In the genomic region with DNA sequence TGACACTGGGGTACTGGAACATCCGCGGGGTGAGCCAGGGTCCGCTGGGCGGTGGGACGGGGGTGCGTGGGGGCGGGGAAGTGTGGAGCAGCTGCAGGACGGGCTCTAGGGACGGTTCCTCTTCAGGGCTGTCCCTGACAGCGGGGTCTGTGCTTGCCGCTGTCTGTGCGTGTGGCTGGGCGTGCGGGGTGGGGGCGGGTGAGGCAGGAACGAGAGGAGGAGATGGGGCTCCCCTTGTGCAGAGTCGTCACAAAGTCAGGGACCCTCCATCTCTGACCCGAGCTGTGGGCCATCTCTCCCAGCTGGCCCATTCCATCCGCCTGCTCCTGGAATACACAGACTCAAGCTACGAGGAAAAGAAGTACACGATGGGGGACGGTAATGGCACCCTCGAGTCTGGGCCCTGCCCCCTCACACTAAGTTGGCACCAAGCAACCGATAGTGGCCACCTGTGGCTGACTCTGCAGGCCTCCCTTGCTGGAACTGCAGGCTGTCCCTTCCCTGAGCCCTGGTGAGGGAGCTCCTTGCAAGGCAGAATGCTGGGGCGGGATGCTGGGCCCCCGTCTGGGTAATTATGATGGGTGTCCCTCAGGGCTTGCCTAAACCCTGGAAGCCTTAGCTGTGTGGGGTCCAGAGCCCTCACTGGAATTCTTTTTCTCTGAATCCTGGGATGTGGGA, we compare ENCODE assay signal across 7 cellular contexts. TPM values are rescaled to one million over a fixed set of nuclear protein-coding genes. Genes with fewer than 3 reads are reported as not detected.
DNase-seq lines count a peak whose midpoint lies in the region; ATAC-seq, FAIRE-seq and TF ChIP-seq lines count a peak whose summit lies in the region.
"Had no signal": no experiment of that assay in that cellular context is flagged by ENCODE, and none has a peak within 500 bp of the region (broad histone marks: within the 10 kb centered on the region; RNA-seq: fewer than 3 reads in every experiment).

No MANE protein-coding gene starts in this region.

- no peak overlapping the region for H3T11ph ChIP-seq in H9 (ENCODE audit: low read length)

- H3K36me3 ChIP-seq in pancreas = no peaks in the 10 kb centered on the region

- H3K4ac ChIP-seq in H9 (ENCODE audit: low read depth, low read length) = no peak overlapping the region

- H3K27ac ChIP-seq in H9 (ENCODE audit: insufficient read length, low read depth, low read length) = no peak overlapping the region
- no peak overlapping the region for H3K27ac ChIP-seq in pancreas

- H4K20me1 ChIP-seq in H9 (ENCODE audit: control insufficient read depth, insufficient read depth, insufficient read length) = no peaks in the 10 kb centered on the region

- H3K4me3 Mint-ChIP-seq in H9 = peak overlapping the region; percentile 71 to 77
- peak overlapping the region; percentile 58 for H3K4me3 Mint-ChIP-seq in dendritic cell treated with granulocyte-macrophage colony-stimulating factor and Interleukin-4, amounts not matched to agents 40 ng/mL and 50 ng/mL, for 4 days

- peaks cover 3% of the 10 kb centered on the region for H3K23me2 ChIP-seq in H9 (ENCODE audit: insufficient read length, low read depth, low read length, poor library complexity, severe bottlenecking)

- H2BK120ac ChIP-seq in H9 (ENCODE audit: low read depth, low read length, poor library complexity, severe bottlenecking) = no peak overlapping the region

- H3K4me1 ChIP-seq in H9 (ENCODE audit: insufficient read depth, low read length) (no peaks in the 10 kb centered on the region), pancreas (peaks cover 0 to 3% (median 0%) of the 10 kb centered on the region in 3 donors)

- no peak overlapping the region for H4K5ac ChIP-seq in H9 (ENCODE audit: insufficient read length, low read depth, low read length)

- H2BK20ac ChIP-seq in H9 (ENCODE audit: low read depth, low read length, poor library complexity, severe bottlenecking) = no peak overlapping the region

- no peak overlapping the region for H3K9ac ChIP-seq in H9 (ENCODE audit: extremely low read depth, insufficient read length, low read length)

- H3K79me1 ChIP-seq in H9 (ENCODE audit: insufficient read depth, low read depth, low read length, poor library complexity, severe bottlenecking) = no peaks in the 10 kb centered on the region

- no peak overlapping the region for H3K18ac ChIP-seq in H9 (ENCODE audit: insufficient read length, low read depth, low read length)

- H4K91ac ChIP-seq in H9 (ENCODE audit: insufficient read length, low read depth, low read length) = no peak overlapping the region

- H3K56ac ChIP-seq in H9 (ENCODE audit: insufficient read length, low read depth, low read length) = no peak overlapping the region

- H3K23ac ChIP-seq in H9 (ENCODE audit: insufficient read length, low read depth, low read length) = no peak overlapping the region

- no peak for DNase-seq in H9
- peak in 3 of 6 donors; percentile 29 to 56 (median 46) for DNase-seq in pancreas
- no peak for DNase-seq in kidney glomerular epithelial cell (lab: John Stamatoyannopoulos, UW)
- no peak for DNase-seq in activated CD8-positive, alpha-beta memory T cell treated with anti-CD3 and anti-CD28 coated beads for 24 hours
- DNase-seq in DMS79 (lab: John Stamatoyannopoulos, UW) = no peak

- ATAC-seq in pancreas = peak; percentile 54 to 73 (median 66)

- intact Hi-C loops in dendritic cell treated with granulocyte-macrophage colony-stimulating factor and Interleukin-4, amounts not matched to agents 40 ng/mL and 50 ng/mL, for 4 days (cut with micrococcal nuclease) = no loop called here
- intact Hi-C loops in pancreas (cut with DNase I) = no loop called here

- no peak overlapping the region for H2AFZ ChIP-seq in H9 (ENCODE audit: low read length)

- H2BK15ac ChIP-seq in H9 (ENCODE audit: low read depth, low read length) = no peak overlapping the region

- H3K9me3 Mint-ChIP-seq in H9 = peaks cover 0 to 2% of the 10 kb centered on the region in 2 experiments; a peak in 1 of 5 replicates
- H3K9me3 Mint-ChIP-seq in dendritic cell treated with granulocyte-macrophage colony-stimulating factor and Interleukin-4, amounts not matched to agents 40 ng/mL and 50 ng/mL, for 4 days = no peaks in the 10 kb centered on the region

- peaks cover 0 to 11% (median 0%) of the 10 kb centered on the region in 3 experiments; a peak in 2 of 7 replicates for H3K36me3 Mint-ChIP-seq in H9 (ENCODE audit: insufficient read depth in 1 of 3, low read depth in 3 of 3)
- H3K36me3 Mint-ChIP-seq in dendritic cell treated with granulocyte-macrophage colony-stimulating factor and Interleukin-4, amounts not matched to agents 40 ng/mL and 50 ng/mL, for 4 days (ENCODE audit: low read depth) = peaks cover 7% of the 10 kb centered on the region

- TF ChIP-seq CTCF in H9 (conservative IDR thresholded peaks at IDR 0.05) (no peak), pancreas (IDR thresholded peaks at IDR 0.05) (no peak)

- H3K27ac Mint-ChIP-seq in H9 = no peak overlapping the region
- no peak overlapping the region for H3K27ac Mint-ChIP-seq in dendritic cell treated with granulocyte-macrophage colony-stimulating factor and Interleukin-4, amounts not matched to agents 40 ng/mL and 50 ng/mL, for 4 days

- no peaks in the 10 kb centered on the region for H3K79me2 ChIP-seq in H9 (ENCODE audit: insufficient read depth, low read length)

- H3K27me3 ChIP-seq in H9 (ENCODE audit: insufficient read depth, low read length) (no peaks in the 10 kb centered on the region), pancreas (no peaks in the 10 kb centered on the region)

- peak overlapping the region; percentile 52 for H3K4me2 ChIP-seq in H9 (ENCODE audit: insufficient read depth, insufficient read length, low read length)

- no peak overlapping the region for H2BK12ac ChIP-seq in H9 (ENCODE audit: insufficient read length, low read depth, low read length)

- peaks cover 8 to 13% of the 10 kb centered on the region in 2 experiments; a peak in 3 of 4 replicates for H3K4me1 Mint-ChIP-seq in H9
- peaks cover 9% of the 10 kb centered on the region for H3K4me1 Mint-ChIP-seq in dendritic cell treated with granulocyte-macrophage colony-stimulating factor and Interleukin-4, amounts not matched to agents 40 ng/mL and 50 ng/mL, for 4 days (ENCODE audit: low read depth)

- no peak overlapping the region for H2AK5ac ChIP-seq in H9 (ENCODE audit: insufficient read length, low read length)

- H2BK5ac ChIP-seq in H9 (ENCODE audit: insufficient read length, low read length) = no peak overlapping the region

- no CpG with 5 or more reads among the region's 26 CpGs for WGBS in H9 (ENCODE audit: extremely low coverage, insufficient read length, low lambda C conversion rate)
- 3 to 4% methylated on average over 25 to 26 of the region's 26 CpGs for whole genome bisulfite sequencing in pancreas, 2 donors

- peak overlapping the region; percentile 15 to 54 (median 36) for H3K4me3 ChIP-seq in pancreas

- no peak for FAIRE-seq in pancreas (lab: Jason Lieb, UNC)

- H3K27me3 Mint-ChIP-seq in H9 (ENCODE audit: low read depth) = peaks cover 8% of the 10 kb centered on the region
- peaks cover 2% of the 10 kb centered on the region for H3K27me3 Mint-ChIP-seq in dendritic cell treated with granulocyte-macrophage colony-stimulating factor and Interleukin-4, amounts not matched to agents 40 ng/mL and 50 ng/mL, for 4 days

- H3K14ac ChIP-seq in H9 (ENCODE audit: insufficient read depth, low read length) = no peak overlapping the region

- no peak overlapping the region for H4K8ac ChIP-seq in H9 (replicated peaks; ENCODE audit: insufficient read length, low read depth, low read length)

- H3K9me3 ChIP-seq in H9 (ENCODE audit: control insufficient read depth, low read depth, low read length) = no peaks in the 10 kb centered on the region
- no peaks in the 10 kb centered on the region for H3K9me3 ChIP-seq in pancreas

RNA-seq across cellular contexts. Expression of a gene that starts 0.4 kb away (rescaled TPM):
- total RNA-seq in H9 (2021) = 14.9 and 15.3 TPM in 2 replicates
- 10 to 100 TPM; 10.4 to 47.5 (median 27.6) TPM for total RNA-seq in pancreas
- polyA plus RNA-seq in pancreas = 100 to 1,000 TPM; 139 to 193 TPM

RNA-seq across cellular contexts. Expression of a gene that starts 12.4 kb away (rescaled TPM):
- total RNA-seq in H9 (2021) (22.0 and 24.6 TPM in 2 replicates), pancreas (10 to 100 TPM; 13.4 to 36.6 (median 16.5) TPM)
- 10 to 100 TPM; 24.4 to 32.8 TPM for polyA plus RNA-seq in pancreas

RNA-seq across cellular contexts. Expression of a gene that starts 19.4 kb away (rescaled TPM):
- 19.5 and 20.7 TPM in 2 replicates for total RNA-seq in H9 (2021)
- 10 to 100 TPM in 3 of 6 donors, not detected in 3; 23.3 to 32.1 (median 26.9) TPM for total RNA-seq in pancreas
- 10 to 100 TPM; 21.7 to 41.8 TPM for polyA plus RNA-seq in pancreas
- total RNA-seq: M059J had no signal

RNA-seq across cellular contexts. Expression of a gene that starts 43.8 kb away (rescaled TPM):
- total RNA-seq in H9 (2021) (not detected in 2 replicates), pancreas (1 to 10 TPM in 3 of 6 donors, under 1 TPM in 3; 0.42 to 4.5 (median 1.1) TPM)
- 1 to 10 TPM; 3.0 to 3.8 TPM for polyA plus RNA-seq in pancreas
- total RNA-seq: M059J had no signal

RNA-seq across cellular contexts. Expression of a gene that starts 48.6 kb away (rescaled TPM):
- total RNA-seq in H9 (2021) = 63.0 and 65.1 TPM in 2 replicates
- total RNA-seq in pancreas = 10 to 100 TPM; 17.6 to 48.5 (median 26.1) TPM
- 10 to 100 TPM; 40.3 to 57.3 TPM for polyA plus RNA-seq in pancreas
